In the genomic region with DNA sequence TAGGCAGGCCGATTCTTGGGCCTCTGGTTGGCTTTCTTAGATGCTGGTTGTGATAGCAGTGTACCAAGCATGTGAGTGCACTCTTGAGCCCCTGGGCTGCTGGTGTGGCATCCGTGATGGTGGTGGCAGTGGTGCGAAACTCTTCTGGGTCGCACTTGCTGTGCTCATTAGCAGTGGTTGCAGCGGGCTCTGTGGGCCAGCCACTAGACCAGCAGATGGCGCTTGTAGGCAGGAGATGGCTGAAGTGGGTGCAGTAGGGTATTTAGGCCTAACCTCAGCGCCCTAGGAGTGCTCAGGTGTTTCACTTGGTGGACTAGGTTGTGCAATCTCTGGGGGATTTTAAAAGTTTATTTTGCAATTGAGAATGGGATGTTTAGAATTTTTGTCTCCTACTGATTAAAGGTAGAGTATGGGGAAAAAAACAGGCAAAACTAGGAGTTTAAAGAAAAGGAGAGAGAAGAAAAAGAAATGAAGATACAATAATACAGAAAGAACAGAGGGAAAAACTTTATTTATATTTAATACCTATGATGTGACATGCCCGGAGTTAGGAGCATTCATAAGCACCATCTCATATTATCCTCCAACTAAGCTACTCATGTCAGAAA, we compare ENCODE assay signal across 8 cellular contexts. TPM values are rescaled to one million over a fixed set of nuclear protein-coding genes. Genes with fewer than 3 reads are reported as not detected.
DNase-seq lines count a peak whose midpoint lies in the region; ATAC-seq, FAIRE-seq and TF ChIP-seq lines count a peak whose summit lies in the region.

No MANE protein-coding gene starts in this region.

- H3K36me3 ChIP-seq in KMS-11 (ENCODE audit: insufficient read depth) (no peaks in the 10 kb centered on the region), SJCRH30 (no peaks in the 10 kb centered on the region), prostate gland (no peaks in the 10 kb centered on the region)

- H2AFZ ChIP-seq in KMS-11 (ENCODE audit: low read depth), result no peak overlapping the region

- no peaks in the 10 kb centered on the region for H4K20me1 ChIP-seq in KMS-11 (ENCODE audit: insufficient read depth)

- no peaks in the 10 kb centered on the region for H3K9me3 ChIP-seq in SJCRH30 (replicated peaks)
- no peaks in the 10 kb centered on the region for H3K9me3 ChIP-seq in prostate gland

- H3K27me3 ChIP-seq in KMS-11 (ENCODE audit: insufficient read depth, low read depth) (no peaks in the 10 kb centered on the region), SJCRH30 (no peaks in the 10 kb centered on the region), prostate gland (replicated peaks; ENCODE audit: insufficient read depth) (no peaks in the 10 kb centered on the region)

- 16% methylated on average over 8 of the region's 8 CpGs for WGBS in prostate gland

- intact Hi-C loops in prostate gland (cut with DNase I), result no loop called here

- H3K4me2 ChIP-seq in KMS-11, result no peak overlapping the region

- H3K4me3 ChIP-seq in KMS-11 (IDR thresholded peaks at IDR 0.05; ENCODE audit: insufficient read depth, low read depth, low read length) (no peak overlapping the region), SJCRH30 (no peak overlapping the region), prostate gland (no peak overlapping the region)

- ATAC-seq in HG02981 (IDR thresholded peaks at IDR 0.05; ENCODE audit: unreplicated experiment), result no peak

- TF ChIP-seq CTCF in D721Med (IDR thresholded peaks at IDR 0.05; ENCODE audit: insufficient read depth, missing control alignments) (peak; percentile 94), KMS-11 (conservative IDR thresholded peaks at IDR 0.05; ENCODE audit: low read depth, low read length) (peak; percentile 57), prostate gland (IDR thresholded peaks at IDR 0.05) (peak in 3 of 4 experiments; percentile 42 to 54 (median 47))

- H3K9ac ChIP-seq in KMS-11, result no peak overlapping the region

- peaks cover 6% of the 10 kb centered on the region; the same call in 1 of the 2 replicates for H3K79me2 ChIP-seq in KMS-11 (ENCODE audit: insufficient read depth, low read depth)

- peak; percentile 75 for DNase-seq in D721Med (ENCODE audit: insufficient read length, low spot score)
- peak; percentile 57 to 74 for DNase-seq in SJCRH30
- peak; percentile 16 for DNase-seq in activated gamma-delta T cell (lab: John Stamatoyannopoulos, UW)
- peak; percentile 85 for DNase-seq in germinal center (ENCODE audit: low spot score)
- DNase-seq in prostate gland (ENCODE audit: low spot score), result peak; percentile 31
- DNase-seq in middle frontal gyrus (ENCODE audit: extremely low spot score, low spot score), result no peak

- no peak for TF ChIP-seq POLR2A in prostate gland (IDR thresholded peaks at IDR 0.05)

- FAIRE-seq in D721Med (lab: Jason Lieb, UNC), result no peak

- H3K27ac ChIP-seq in KMS-11 (no peak overlapping the region), SJCRH30 (no peak overlapping the region), prostate gland (no peak overlapping the region)

- peaks cover 5% of the 10 kb centered on the region for H3K4me1 ChIP-seq in KMS-11 (ENCODE audit: low read depth, poor library complexity, severe bottlenecking)
- no peaks in the 10 kb centered on the region for H3K4me1 ChIP-seq in SJCRH30
- H3K4me1 ChIP-seq in prostate gland (replicated peaks), result no peaks in the 10 kb centered on the region

RNA-seq across cellular contexts. Expression of a gene that starts 4.3 kb away (rescaled TPM):
- 11.4 and 13.1 TPM in 2 replicates for total RNA-seq in SJCRH30 (2014; rRNA removed; shearing (Covaris generic))
- 10 to 100 TPM; 10.8 to 14.5 TPM for total RNA-seq in prostate gland

RNA-seq across cellular contexts. Expression of a gene that starts 17.0 kb away (rescaled TPM):
- 12.3 and 15.1 TPM in 2 replicates for total RNA-seq in SJCRH30 (2014; rRNA removed; shearing (Covaris generic))
- total RNA-seq in prostate gland, result 10 to 100 TPM; 20.4 to 27.4 TPM

RNA-seq across cellular contexts. Expression of a gene that starts 28.5 kb away (rescaled TPM):
- 19.4 and 20.6 TPM in 2 replicates for total RNA-seq in SJCRH30 (2014; rRNA removed; shearing (Covaris generic))
- 1 to 10 TPM; 5.5 to 8.6 TPM for total RNA-seq in prostate gland

RNA-seq across cellular contexts. Expression of a gene that starts 43.3 kb away (rescaled TPM):
- total RNA-seq in SJCRH30 (2014; rRNA removed; shearing (Covaris generic)), result 13.2 and 17.3 TPM in 2 replicates
- 10 to 100 TPM; 14.0 to 24.7 TPM for total RNA-seq in prostate gland

RNA-seq across cellular contexts. Expression of a gene that starts 43.3 kb away (rescaled TPM):
- 1.9 and 2.0 TPM in 2 replicates for total RNA-seq in SJCRH30 (2014; rRNA removed; shearing (Covaris generic))
- 1 to 10 TPM; 4.3 to 8.2 TPM for total RNA-seq in prostate gland
